ENCODE assay signal across 1 cellular context in genomic region chr2:221608442-221608841, GRCh38.
A peak's percentile ranks its signal among the peaks of the same experiment; 100 is the strongest.
TF ChIP-seq lines count a peak whose summit lies in the region.

No MANE protein-coding gene starts in this region.

TF ChIP-seq in HepG2, 621 proteins besides CTCF, POLR2A, EP300 and RAD21:
- no peak for TF ChIP-seq ATM (IDR thresholded peaks at IDR 0.05; ENCODE audit: borderline replicate concordance)
- TF ChIP-seq CEBPB (IDR thresholded peaks at IDR 0.05; ENCODE audit: borderline replicate concordance, low read depth, low read length) = peak; percentile 62
